In genomic region chr16:588889-589657, GRCh38 we compare ENCODE assay signal across 1 cellular context.
TF ChIP-seq lines count a peak whose summit lies in the region.

No MANE protein-coding gene starts in this region.

TF ChIP-seq in A549, 52 proteins besides CTCF, POLR2A, EP300 and RAD21 (continued from another document):
- TF ChIP-seq HES2 (IDR thresholded peaks at IDR 0.05), result no peak
- TF ChIP-seq HOXB13 (CRISPR knock-in tag; IDR thresholded peaks at IDR 0.05; ENCODE audit: low read depth), result no peak
- TF ChIP-seq KDM5A (IDR thresholded peaks at IDR 0.05), result no peak
- no peak for TF ChIP-seq CBX8 (IDR thresholded peaks at IDR 0.05)
- TF ChIP-seq JUN (IDR thresholded peaks at IDR 0.05), result peak; percentile 37 to 89; a peak in 4 of 5 replicates
- TF ChIP-seq PHF8 (IDR thresholded peaks at IDR 0.05; ENCODE audit: borderline replicate concordance, low read depth), result peak; percentile 36; the same call in 1 of the 2 replicates
- no peak; the same call in 1 of the 2 replicates for TF ChIP-seq MAX (IDR thresholded peaks at IDR 0.05)
- 0 out of 2 replicates have a peak, but pooled peaks have one; percentile 38 for TF ChIP-seq TFCP2L1 (CRISPR knock-in tag; IDR thresholded peaks at IDR 0.05)
- TF ChIP-seq TP53 (CRISPR knock-in tag; IDR thresholded peaks at IDR 0.05), result 0 out of 2 replicates have a peak, but pooled peaks have one; percentile 65
